8 cellular contexts compared by ENCODE assay signal in genomic region chr12:109097435-109098141, GRCh38. TPM values are rescaled to one million over a fixed set of nuclear protein-coding genes. Genes with fewer than 3 reads are reported as not detected.
DNase-seq lines count a peak whose midpoint lies in the region; ATAC-seq, FAIRE-seq and TF ChIP-seq lines count a peak whose summit lies in the region.

Gene UNG (plus strand): TSS chr12:109097597. CDS start chr12:109097680, 83 bp downstream.

- H3K4me2 ChIP-seq in HepG2 (ENCODE audit: low read depth, low read length) = peak within 1 kb of the TSS; percentile 90

- peaks cover 28% of the 10 kb centered on the region for H3K79me2 ChIP-seq in HepG2 (ENCODE audit: insufficient read depth, low read length)

- TF ChIP-seq EP300 in HepG2 (IDR thresholded peaks at IDR 0.05; ENCODE audit: low read depth in 2 of 2, low read length in 2 of 2) = no peak
- no peak for TF ChIP-seq EP300 in HepG2 (CRISPR knock-in tag; IDR thresholded peaks at IDR 0.05; ENCODE audit: borderline replicate concordance)

- peak within 1 kb of the TSS; percentile 80 for H3K9ac ChIP-seq in HepG2 (ENCODE audit: insufficient read depth, low read depth, low read length)

- no peak for TF ChIP-seq CTCF in CD14-positive monocyte (IDR thresholded peaks at IDR 0.05)
- TF ChIP-seq CTCF in HepG2 (CRISPR knock-in tag; IDR thresholded peaks at IDR 0.05) = no peak

- in situ Hi-C loops in HepG2 (cut with HindIII; ENCODE audit: extremely low pct_ligation_motif_present, low pct_unique_long_range_greater_than_20kb) = loop anchor here (10.0 kb wide), 1 partner anchor 213 kb away; the partner anchor contains the start of gene DAO

- peaks cover 50% of the 10 kb centered on the region for H3K4me1 ChIP-seq in HepG2 (ENCODE audit: insufficient read depth, low read length)

- H3K27ac Mint-ChIP-seq in CD14-positive monocyte = peak within 1 kb of the TSS in 3 of 7 donors; percentile 43 to 66 (median 46)
- H3K27ac Mint-ChIP-seq in dendritic cell treated with granulocyte-macrophage colony-stimulating factor and Interleukin-4, amounts not matched to agents 40 ng/mL and 50 ng/mL, for 4 days = peak within 1 kb of the TSS; percentile 75

- TF ChIP-seq RAD21 in HepG2 (CRISPR knock-in tag; IDR thresholded peaks at IDR 0.05) = no peak

- H3K9me3 Mint-ChIP-seq in CD14-positive monocyte = peaks cover 0 to 2% (median 0%) of the 10 kb centered on the region in 7 donors
- no peaks in the 10 kb centered on the region for H3K9me3 Mint-ChIP-seq in dendritic cell treated with granulocyte-macrophage colony-stimulating factor and Interleukin-4, amounts not matched to agents 40 ng/mL and 50 ng/mL, for 4 days

- no peaks in the 10 kb centered on the region; the same call in 1 of the 2 replicates for H4K20me1 ChIP-seq in HepG2 (ENCODE audit: insufficient read depth, low read length)

- peaks cover 26% of the 10 kb centered on the region for H3K4me1 Mint-ChIP-seq in CD14-positive monocyte
- H3K4me1 Mint-ChIP-seq in dendritic cell treated with granulocyte-macrophage colony-stimulating factor and Interleukin-4, amounts not matched to agents 40 ng/mL and 50 ng/mL, for 4 days (ENCODE audit: low read depth) = peaks cover 35% of the 10 kb centered on the region

- DNase-seq in CD14-positive monocyte (ENCODE audit: low spot score) (peak; percentile 94), NCI-H82 (lab: John Stamatoyannopoulos, UW) (peak; percentile 98), HepG2 (ENCODE audit: low spot score) (peak; percentile 91)
- peak; percentile 97 for DNase-seq in activated CD4-positive, alpha-beta T cell treated with anti-CD3 and anti-CD28 coated beads, Interleukin-2, amount 50 U/mL, for 4 hours
- DNase-seq in stimulated activated CD4-positive, alpha-beta T cell treated with anti-CD3 and anti-CD28 coated beads, Interleukin-2, amount 100 ng/mL, for 48 hours = peak; percentile 94 to 96

- no TSS peak for BruUV-seq in HepG2 (replicated peaks; lab: Mats Ljungman, UMichigan)

- peak; percentile 86 for ATAC-seq in GM19438 (IDR thresholded peaks at IDR 0.05; ENCODE audit: low read depth, unreplicated experiment)
- peak; percentile 93 for ATAC-seq in HG03571 (IDR thresholded peaks at IDR 0.05; ENCODE audit: unreplicated experiment)
- peak; percentile 95 for ATAC-seq in HepG2

- intact Hi-C loops in CD14-positive monocyte (cut with micrococcal nuclease) (loop anchor here (2.0 to 10.0 kb wide), 8 partner anchors 45 to 583 kb away; partner anchors contain the start of genes FICD (in 2 of the 2), KCTD10 (in 1 of the 2), SSH1 (in 1 of the 2) and UBE3B (in 1 of the 2)), HepG2 (cut with micrococcal nuclease; ENCODE audit: unreplicated experiment) (loop anchor here (5.0 to 10.0 kb wide), 2 partner anchors 215 to 433 kb away; partner anchors contain the start of gene DAO)
- intact Hi-C loops in dendritic cell treated with granulocyte-macrophage colony-stimulating factor and Interleukin-4, amounts not matched to agents 40 ng/mL and 50 ng/mL, for 4 days (cut with micrococcal nuclease) = loop anchor here (1.0 to 10.0 kb wide), 5 partner anchors 14 to 483 kb away; partner anchors contain the start of gene DAO

- no peak within 1 kb of the TSS for H2AFZ ChIP-seq in HepG2 (ENCODE audit: low read length)

- POLR2A ChIA-PET in HepG2 (lab: Yijun Ruan, JAX) = interaction anchor here (0.8 to 1.9 kb wide), 4 partner anchors 14 to 32 kb away, joined by 3 to 9 read pairs (median 4); partner anchors contain the start of gene ACACB

- CTCF ChIA-PET in HepG2 (lab: Yijun Ruan, JAX; ENCODE audit: low intra/inter-chr PET ratio, low total read pairs) = no interaction called here

- 0% methylated on average over 7 of the region's 68 CpGs for WGBS in HepG2 (ENCODE audit: low lambda C conversion rate)

- H3K27me3 ChIP-seq in HepG2 (ENCODE audit: control insufficient read depth in 1 of 2, insufficient read depth in 2 of 2, low read length in 2 of 2) = no peaks in the 10 kb centered on the region; a peak in 1 of 5 replicates

- peak; percentile 60 to 75; a peak in 3 of 4 replicates for TF ChIP-seq POLR2A in HepG2 (IDR thresholded peaks at IDR 0.05; ENCODE audit: insufficient read depth in 1 of 2, low read depth in 2 of 2, low read length in 2 of 2)

- H3K36me3 ChIP-seq in HepG2 (replicated peaks in 1 of 2; ENCODE audit: control insufficient read depth in 1 of 2, insufficient read depth in 2 of 2, low read length in 2 of 2) = peaks cover 6 to 30% of the 10 kb centered on the region in 2 experiments

- peak within 1 kb of the TSS; percentile 76 to 89 (median 86) for H3K4me3 ChIP-seq in HepG2 (replicated peaks in 1 of 3; ENCODE audit: insufficient read depth in 1 of 3, low read depth in 2 of 3, low read length in 3 of 3)

- H3K27ac ChIP-seq in HepG2 (ENCODE audit: extremely low read length, insufficient read depth, low read length) = peak within 1 kb of the TSS; percentile 91

- no peaks in the 10 kb centered on the region for H3K27me3 Mint-ChIP-seq in CD14-positive monocyte (ENCODE audit: low read depth in 3 of 3)
- no peaks in the 10 kb centered on the region for H3K27me3 Mint-ChIP-seq in dendritic cell treated with granulocyte-macrophage colony-stimulating factor and Interleukin-4, amounts not matched to agents 40 ng/mL and 50 ng/mL, for 4 days

- H3K9me3 ChIP-seq in HepG2 (ENCODE audit: low read length) = no peaks in the 10 kb centered on the region

- peaks cover under 1 to 2% of the 10 kb centered on the region in 2 donors for H3K36me3 Mint-ChIP-seq in CD14-positive monocyte
- peaks cover 6% of the 10 kb centered on the region for H3K36me3 Mint-ChIP-seq in dendritic cell treated with granulocyte-macrophage colony-stimulating factor and Interleukin-4, amounts not matched to agents 40 ng/mL and 50 ng/mL, for 4 days (ENCODE audit: low read depth)

- peak within 1 kb of the TSS; percentile 78 to 91 for H3K4me3 Mint-ChIP-seq in CD14-positive monocyte
- peak within 1 kb of the TSS; percentile 80 for H3K4me3 Mint-ChIP-seq in dendritic cell treated with granulocyte-macrophage colony-stimulating factor and Interleukin-4, amounts not matched to agents 40 ng/mL and 50 ng/mL, for 4 days

- FAIRE-seq in HepG2 (lab: Jason Lieb, UNC) = peak; percentile 40

TF ChIP-seq in HepG2, 621 proteins besides CTCF, POLR2A, EP300 and RAD21 (continues in another document):
- TF ChIP-seq CSRNP2 (CRISPR knock-in tag; conservative IDR thresholded peaks at IDR 0.05; ENCODE audit: low read depth) (peak; percentile 72; the same call in 1 of the 2 replicates), ZNF256 (CRISPR knock-in tag; conservative IDR thresholded peaks at IDR 0.05) (no peak), MNT (IDR thresholded peaks at IDR 0.05) (peak; percentile 94), ZNF550 (CRISPR knock-in tag; IDR thresholded peaks at IDR 0.05; ENCODE audit: borderline replicate concordance) (no peak), ZFP82 (CRISPR knock-in tag; IDR thresholded peaks at IDR 0.05; ENCODE audit: borderline replicate concordance) (no peak), STAG1 (CRISPR knock-in tag; IDR thresholded peaks at IDR 0.05) (no peak)

RNA-seq across cellular contexts. Expression of gene UNG, which starts in this region (rescaled TPM):
- polyA plus RNA-seq in CD14-positive monocyte (1 to 10 TPM; 2.0 to 2.1 TPM), HepG2 (2011; rRNA removed) (20.5 and 23.3 TPM in 2 replicates)
- total RNA-seq in HepG2 (2016; rRNA removed; fragmentation: Illumina TruSeq; extraction: Trizol) = 114 and 144 TPM in 2 replicates
- total RNA-seq in HepG2 (2016; cell fraction: cytosol; rRNA removed; fragmentation: Illumina TruSeq; extraction: Trizol; ENCODE audit: low read depth) = 14.1 and 15.1 TPM in 2 replicates
- 113 and 144 TPM in 2 replicates for total RNA-seq in HepG2 (2016; cell fraction: insoluble cytoplasmic fraction; rRNA removed; fragmentation: Illumina TruSeq; extraction: Trizol)
- total RNA-seq in HepG2 (2016; cell fraction: membrane; rRNA removed; fragmentation: Illumina TruSeq; extraction: Trizol) = 42.9 and 44.0 TPM in 2 replicates
- 46.7 and 49.9 TPM in 2 replicates for total RNA-seq in HepG2 (2016; cell fraction: nucleus; rRNA removed; fragmentation: Illumina TruSeq; extraction: Trizol)
- polyA plus RNA-seq in HepG2 (2011; cell fraction: cytosol; rRNA removed) = 18.8 and 19.2 TPM in 2 replicates
- polyA plus RNA-seq in HepG2 (2011; cell fraction: nucleus; rRNA removed) = 9.4 and 9.6 TPM in 2 replicates
- polyA plus RNA-seq in HepG2 (2012) = 24.4 and 35.2 TPM in 2 replicates
- polyA plus RNA-seq in HepG2 (2016; cell fraction: cytosol; fragmentation: Illumina TruSeq; extraction: Trizol; ENCODE audit: low read depth) = 11.6 and 12.8 TPM in 2 replicates
- 144 TPM in 2 replicates for polyA plus RNA-seq in HepG2 (2016; cell fraction: insoluble cytoplasmic fraction; fragmentation: Illumina TruSeq; extraction: Trizol; ENCODE audit: low read depth)
- 28.5 and 28.6 TPM in 2 replicates for polyA plus RNA-seq in HepG2 (2016; cell fraction: membrane; fragmentation: Illumina TruSeq; extraction: Trizol; ENCODE audit: low read depth)
- 65.0 and 67.4 TPM in 2 replicates for polyA plus RNA-seq in HepG2 (2016; cell fraction: nucleus; fragmentation: Illumina TruSeq; extraction: Trizol; ENCODE audit: insufficient read depth, low read depth)
- 11.1 and 15.9 TPM in 2 replicates for polyA minus RNA-seq in HepG2 (2011; rRNA and poly(A)+ RNA removed; ENCODE audit: low replicate concordance)
- polyA minus RNA-seq in HepG2 (2011; cell fraction: cytosol; rRNA and poly(A)+ RNA removed) = 11.2 and 14.4 TPM in 2 replicates
- 6.8 and 7.1 TPM in 2 replicates for polyA minus RNA-seq in HepG2 (2011; cell fraction: nucleus; rRNA and poly(A)+ RNA removed)

Comparison
In these comparisons a context has a peak if more than half of its experiments do, and no peak if none do; other contexts are left out.
1. Peak in every context shown above with its lines: DNase-seq, ATAC-seq, H3K4me3 ChIP-seq and H3K27ac ChIP-seq.